ENCODE assay signal across 8 cellular contexts in genomic region chr19:1240925-1241324, GRCh38. TPM values are rescaled to one million over a fixed set of nuclear protein-coding genes. Genes with fewer than 3 reads are reported as not detected.
DNase-seq lines count a peak whose midpoint lies in the region; ATAC-seq and TF ChIP-seq lines count a peak whose summit lies in the region.

No MANE protein-coding gene starts in this region.

- peaks cover 24% of the 10 kb centered on the region for H3K4me1 Mint-ChIP-seq in activated naive CD8-positive, alpha-beta T cell treated with anti-CD3 and anti-CD28 coated beads, Interleukin-2, amount 10 ng/mL, durations not matched to agents 7 days and 5 days
- H3K4me1 Mint-ChIP-seq in mesothelial cell of epicardium = peaks cover 24% of the 10 kb centered on the region

- H3K27me3 ChIP-seq in left ventricle myocardium inferior (ENCODE audit: low read depth) (peaks cover 6% of the 10 kb centered on the region), vagina (no peaks in the 10 kb centered on the region)

- H3K36me3 Mint-ChIP-seq in activated naive CD8-positive, alpha-beta T cell treated with anti-CD3 and anti-CD28 coated beads, Interleukin-2, amount 10 ng/mL, durations not matched to agents 7 days and 5 days = no peaks in the 10 kb centered on the region
- no peaks in the 10 kb centered on the region for H3K36me3 Mint-ChIP-seq in mesothelial cell of epicardium

- H3K4me3 ChIP-seq in left ventricle myocardium inferior (peak overlapping the region; percentile 90), vagina (peak overlapping the region in 1 of 2 donors; percentile 70)

- H3K4me1 ChIP-seq in left ventricle myocardium inferior (peaks cover 83% of the 10 kb centered on the region), vagina (peaks cover 69% of the 10 kb centered on the region)

- H3K36me3 ChIP-seq in left ventricle myocardium inferior (no peaks in the 10 kb centered on the region), vagina (no peaks in the 10 kb centered on the region)

- H3K9me3 Mint-ChIP-seq in activated naive CD8-positive, alpha-beta T cell treated with anti-CD3 and anti-CD28 coated beads, Interleukin-2, amount 10 ng/mL, durations not matched to agents 7 days and 5 days = no peaks in the 10 kb centered on the region
- no peaks in the 10 kb centered on the region for H3K9me3 Mint-ChIP-seq in mesothelial cell of epicardium

- peak overlapping the region; percentile 85 for H3K4me3 Mint-ChIP-seq in activated naive CD8-positive, alpha-beta T cell treated with anti-CD3 and anti-CD28 coated beads, Interleukin-2, amount 10 ng/mL, durations not matched to agents 7 days and 5 days
- peak overlapping the region; percentile 72 for H3K4me3 Mint-ChIP-seq in mesothelial cell of epicardium

- H3K27ac ChIP-seq in left ventricle myocardium inferior (replicated peaks) = peak overlapping the region; percentile 100
- H3K27ac ChIP-seq in vagina = peak overlapping the region; percentile 97

- DNase-seq in left ventricle myocardium inferior (no peak), cardiac septum (ENCODE audit: low spot score) (no peak), mesothelial cell of epicardium (ENCODE audit: low spot score in 2 of 2, unreplicated experiment in 2 of 2) (no peak), vagina (ENCODE audit: extremely low spot score in 2 of 2) (no peak), AML-193 (lab: John Stamatoyannopoulos, UW) (no peak)
- DNase-seq in activated naive CD8-positive, alpha-beta T cell treated with anti-CD3 and anti-CD28 coated beads, Interleukin-2, amount 10 ng/mL, durations not matched to agents 7 days and 5 days = no peak

- TF ChIP-seq POLR2A in vagina (IDR thresholded peaks at IDR 0.05) = no peak

- intact Hi-C loops in left ventricle myocardium inferior (cut with micrococcal nuclease) = no loop called here
- intact Hi-C loops in cardiac septum (cut with DNase I) = loop anchor here (5.0 kb wide), 1 partner anchor 314 kb away; the partner anchor contains the start of gene ARID3A
- intact Hi-C loops in vagina (cut with DNase I) = loop anchor here (5.0 to 10.0 kb wide), 2 partner anchors 129 to 316 kb away; partner anchors contain the start of gene ARID3A

- H3K27me3 Mint-ChIP-seq in activated naive CD8-positive, alpha-beta T cell treated with anti-CD3 and anti-CD28 coated beads, Interleukin-2, amount 10 ng/mL, durations not matched to agents 7 days and 5 days = peaks cover 17% of the 10 kb centered on the region
- no peaks in the 10 kb centered on the region for H3K27me3 Mint-ChIP-seq in mesothelial cell of epicardium (ENCODE audit: low read depth)

- no peak for ATAC-seq in activated naive CD8-positive, alpha-beta T cell treated with anti-CD3 and anti-CD28 coated beads, Interleukin-2, amount 10 ng/mL, durations not matched to agents 7 days and 5 days (ENCODE audit: low read depth)
- no peak for ATAC-seq in HG03135 (IDR thresholded peaks at IDR 0.05; ENCODE audit: unreplicated experiment)
- no peak for ATAC-seq in HG03520 (IDR thresholded peaks at IDR 0.05; ENCODE audit: unreplicated experiment)

- no peaks in the 10 kb centered on the region for H3K9me3 ChIP-seq in left ventricle myocardium inferior (replicated peaks)
- H3K9me3 ChIP-seq in vagina = no peaks in the 10 kb centered on the region

- H3K27ac Mint-ChIP-seq in activated naive CD8-positive, alpha-beta T cell treated with anti-CD3 and anti-CD28 coated beads, Interleukin-2, amount 10 ng/mL, durations not matched to agents 7 days and 5 days = peak overlapping the region; percentile 93
- H3K27ac Mint-ChIP-seq in mesothelial cell of epicardium = peak overlapping the region; percentile 92

- TF ChIP-seq CTCF in left ventricle myocardium inferior (IDR thresholded peaks at IDR 0.05; ENCODE audit: borderline replicate concordance) (no peak), mesothelial cell of epicardium (IDR thresholded peaks at IDR 0.05; ENCODE audit: unreplicated experiment) (no peak), vagina (IDR thresholded peaks at IDR 0.05) (no peak)

- POLR2A ChIA-PET in activated naive CD8-positive, alpha-beta T cell treated with anti-CD3 and anti-CD28 coated beads, Interleukin-2, amount 10 ng/mL, durations not matched to agents 7 days and 5 days (lab: Charles Lee) = interaction anchor here (0.5 to 7.7 kb wide), 6 partner anchors 12 to 575 kb away, joined by 3 to 385 read pairs (median 4); partner anchors contain the start of genes CIRBP and FAM174C

RNA-seq across cellular contexts. Expression of gene ATP5F1D, which starts 0.6 kb away (rescaled TPM):
- 501 TPM for total RNA-seq in left ventricle myocardium inferior
- total RNA-seq in cardiac septum = 486 TPM
- 100 to 1,000 TPM; 157 to 161 TPM for total RNA-seq in activated naive CD8-positive, alpha-beta T cell treated with anti-CD3 and anti-CD28 coated beads, Interleukin-2, amount 10 ng/mL, durations not matched to agents 7 days and 5 days
- 105 to 115 TPM (median 108 TPM) in 3 replicates for total RNA-seq in mesothelial cell of epicardium
- 154 TPM for total RNA-seq in vagina

RNA-seq across cellular contexts. Expression of gene CBARP, which starts 3.1 kb away (rescaled TPM):
- total RNA-seq in left ventricle myocardium inferior (0.96 TPM), cardiac septum (1.9 TPM), mesothelial cell of epicardium (9.0 to 10.4 TPM (median 9.2 TPM) in 3 replicates), vagina (3.9 TPM)
- under 1 TPM; 0.14 to 0.17 TPM for total RNA-seq in activated naive CD8-positive, alpha-beta T cell treated with anti-CD3 and anti-CD28 coated beads, Interleukin-2, amount 10 ng/mL, durations not matched to agents 7 days and 5 days

RNA-seq across cellular contexts. Expression of gene MIDN, which starts 7.5 kb away (rescaled TPM):
- total RNA-seq in left ventricle myocardium inferior = 60.5 TPM
- 97.5 TPM for total RNA-seq in cardiac septum
- total RNA-seq in activated naive CD8-positive, alpha-beta T cell treated with anti-CD3 and anti-CD28 coated beads, Interleukin-2, amount 10 ng/mL, durations not matched to agents 7 days and 5 days = 10 to 100 TPM; 75.2 to 80.7 TPM
- total RNA-seq in mesothelial cell of epicardium = 168 to 177 TPM (median 172 TPM) in 3 replicates
- 170 TPM for total RNA-seq in vagina

RNA-seq across cellular contexts. Expression of gene CIRBP, which starts 28.2 kb away (rescaled TPM):
- total RNA-seq in left ventricle myocardium inferior (229 TPM), cardiac septum (318 TPM), mesothelial cell of epicardium (659 to 674 TPM (median 670 TPM) in 3 replicates), vagina (192 TPM)
- total RNA-seq in activated naive CD8-positive, alpha-beta T cell treated with anti-CD3 and anti-CD28 coated beads, Interleukin-2, amount 10 ng/mL, durations not matched to agents 7 days and 5 days = 100 to 1,000 TPM; 327 to 342 TPM

RNA-seq across cellular contexts. Expression of gene FAM174C, which starts 34.4 kb away (rescaled TPM):
- total RNA-seq in left ventricle myocardium inferior (12.4 TPM), cardiac septum (20.0 TPM), mesothelial cell of epicardium (24.4 to 25.8 TPM (median 25.5 TPM) in 3 replicates), vagina (64.8 TPM)
- 10 to 100 TPM; 44.5 to 48.3 TPM for total RNA-seq in activated naive CD8-positive, alpha-beta T cell treated with anti-CD3 and anti-CD28 coated beads, Interleukin-2, amount 10 ng/mL, durations not matched to agents 7 days and 5 days
